15 cellular contexts compared by ENCODE assay signal in genomic region chr4:65046496-65047101, GRCh38.
DNase-seq lines count a peak whose midpoint lies in the region; ATAC-seq and TF ChIP-seq lines count a peak whose summit lies in the region.
"Had no signal": no experiment of that assay in that cellular context is flagged by ENCODE, and none has a peak within 500 bp of the region (broad histone marks: within the 10 kb centered on the region; RNA-seq: fewer than 3 reads in every experiment).

No MANE protein-coding gene starts in this region.

- no peak for TF ChIP-seq EP300 in suprapubic skin (IDR thresholded peaks at IDR 0.05)

- TF ChIP-seq CTCF in fibroblast of mammary gland (conservative IDR thresholded peaks at IDR 0.05; ENCODE audit: control insufficient read depth, insufficient read depth, low read depth, low read length) (no peak), suprapubic skin (IDR thresholded peaks at IDR 0.05) (no peak), GM13976 (IDR thresholded peaks at IDR 0.05; ENCODE audit: borderline replicate concordance, control extremely low read depth, extremely low read depth, insufficient read depth, missing control alignments) (no peak)

- 28% methylated on average over 1 of the region's 1 CpG for WGBS in suprapubic skin

- peak overlapping the region; percentile 29 for H3K27ac ChIP-seq in suprapubic skin
- H3K27ac ChIP-seq: ascending aorta, PC-9 had no signal

- H3K4me3 ChIP-seq in fibroblast of mammary gland (ENCODE audit: control insufficient read depth, low read depth, low read length) (no peak overlapping the region), suprapubic skin (no peak overlapping the region)
- H3K4me3 ChIP-seq: ascending aorta, PC-9 had no signal

- H3K9me3 ChIP-seq in suprapubic skin = no peaks in the 10 kb centered on the region
- H3K9me3 ChIP-seq: ascending aorta had no signal

- no peak for ATAC-seq in GM18870 (IDR thresholded peaks at IDR 0.05; ENCODE audit: unreplicated experiment)

- no peaks in the 10 kb centered on the region for H3K27me3 ChIP-seq in suprapubic skin
- H3K27me3 ChIP-seq: ascending aorta had no signal

- peak; percentile 23 to 47 for DNase-seq in SHP77 (lab: John Stamatoyannopoulos, UW)
- no peak for DNase-seq in SHP77 treated with DMSO at 0.1 percent for 48 hours (lab: John Stamatoyannopoulos, UW)
- DNase-seq in OCI-M1 (lab: John Stamatoyannopoulos, UW) = peak; percentile 39
- peak; percentile 8 for DNase-seq in fibroblast of mammary gland (ENCODE audit: low read depth)
- DNase-seq in suprapubic skin (ENCODE audit: low spot score in 2 of 2) = no peak
- DNase-seq in GM13976 (ENCODE audit: low spot score) = no peak
- no peak for DNase-seq in NCI-H187 (lab: John Stamatoyannopoulos, UW)
- DNase-seq: ACHN; activated CD4-positive, alpha-beta T cell treated with anti-CD3 and anti-CD28 coated beads, Interleukin-2, amount 10 ng/mL, durations not matched to agents 7 days and 5 days; H7; NCI-H2029 treated with DMSO at 0.1 percent for 48 hours; stimulated activated CD8-positive, alpha-beta memory T cell treated with anti-CD3 and anti-CD28 coated beads, Interleukin-4, amount 100 ng/mL, for 48 hours had no signal

- in situ Hi-C loops in GM13976 (cut with MboI; ENCODE audit: low sequenced_read_pairs, unreplicated experiment) = no loop called here

- no peak for TF ChIP-seq POLR2A in suprapubic skin (IDR thresholded peaks at IDR 0.05)

- H3K4me1 ChIP-seq in suprapubic skin = peaks cover 15% of the 10 kb centered on the region
- H3K4me1 ChIP-seq: ascending aorta had no signal

- no peaks in the 10 kb centered on the region for H3K36me3 ChIP-seq in suprapubic skin
- H3K36me3 ChIP-seq: ascending aorta had no signal

Comparison
In these comparisons a context has a peak if more than half of its experiments do, and no peak if none do; other contexts are left out.
1. DNase-seq: peak in SHP77 (2 of 2), OCI-M1 (single experiment) and fibroblast of mammary gland (single experiment); none in SHP77 treated with DMSO at 0.1 percent for 48 hours (single experiment), suprapubic skin (0 of 2), GM13976 (single experiment) and NCI-H187 (0 of 2).